Comparison of ENCODE assay signal across 8 cellular contexts in the genomic region with DNA sequence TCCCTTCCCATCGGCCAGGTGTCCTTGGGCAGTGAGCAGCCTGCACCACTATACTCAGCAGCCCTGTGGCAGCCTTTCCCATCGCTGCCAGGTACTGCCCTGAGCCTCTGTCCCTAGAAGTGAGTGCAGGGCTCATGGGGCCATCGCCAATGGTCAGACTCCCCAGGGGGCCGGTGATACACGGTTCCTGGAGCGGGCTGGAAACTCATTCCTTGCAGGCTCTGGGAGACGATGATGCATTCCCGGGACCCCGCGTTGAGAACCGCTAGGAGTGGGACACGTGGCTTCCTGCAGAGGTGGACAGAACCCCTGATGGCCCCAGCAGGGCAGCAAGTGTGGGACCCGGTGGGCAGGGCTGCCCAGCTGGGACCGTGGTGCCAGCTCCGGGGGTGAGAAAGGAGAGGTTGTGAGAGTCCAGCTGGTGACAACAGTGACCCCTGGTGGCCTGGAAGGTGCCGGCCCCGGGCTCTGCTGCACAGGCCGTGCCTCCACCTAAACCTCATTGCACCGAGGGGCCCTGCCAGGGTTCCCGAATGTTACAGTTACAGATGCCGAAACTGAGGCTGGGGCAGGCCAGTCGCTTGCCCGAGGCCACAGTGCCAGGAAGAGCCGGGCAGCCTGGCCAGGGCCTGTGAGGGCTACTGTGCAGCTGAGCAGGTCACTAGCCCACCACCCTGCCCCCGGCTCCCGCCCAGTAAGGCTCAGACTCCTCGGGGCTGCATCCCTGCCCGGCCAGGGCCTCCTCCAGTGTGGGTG. TPM values are rescaled to one million over a fixed set of nuclear protein-coding genes. Genes with fewer than 3 reads are reported as not detected.
DNase-seq lines count a peak whose midpoint lies in the region; ATAC-seq and TF ChIP-seq lines count a peak whose summit lies in the region.

No MANE protein-coding gene starts in this region.

- H3K4me1 Mint-ChIP-seq in CD14-positive monocyte = peaks cover 11% of the 10 kb centered on the region
- peaks cover 4% of the 10 kb centered on the region for H3K4me1 Mint-ChIP-seq in activated CD4-positive, alpha-beta T cell treated with anti-CD3 and anti-CD28 coated beads for 36 hours
- peaks cover 21% of the 10 kb centered on the region for H3K4me1 Mint-ChIP-seq in central memory CD8-positive, alpha-beta T cell

- H3K36me3 Mint-ChIP-seq in CD14-positive monocyte = peaks cover 8 to 41% of the 10 kb centered on the region in 2 donors
- peaks cover 10% of the 10 kb centered on the region for H3K36me3 Mint-ChIP-seq in activated CD4-positive, alpha-beta T cell treated with anti-CD3 and anti-CD28 coated beads for 36 hours (ENCODE audit: low read depth)
- H3K36me3 Mint-ChIP-seq in central memory CD8-positive, alpha-beta T cell (ENCODE audit: insufficient read depth) = peaks cover 12% of the 10 kb centered on the region

- POLR2A ChIA-PET in activated CD4-positive, alpha-beta T cell treated with anti-CD3 and anti-CD28 coated beads for 36 hours (lab: Charles Lee) = interaction anchor here (0.6 kb wide), 1 partner anchor 75 kb away, joined by 3 read pairs; no protein-coding TSS in a partner anchor

- CTCF ChIA-PET in activated CD4-positive, alpha-beta T cell treated with anti-CD3 and anti-CD28 coated beads for 36 hours (lab: Charles Lee) = interaction anchor here (0.5 to 2.5 kb wide), 13 partner anchors 9 to 369 kb away, joined by 3 to 25 read pairs (median 3); no protein-coding TSS in a partner anchor

- H3K4me3 Mint-ChIP-seq in CD14-positive monocyte = no peak overlapping the region
- H3K4me3 Mint-ChIP-seq in activated CD4-positive, alpha-beta T cell treated with anti-CD3 and anti-CD28 coated beads for 36 hours = no peak overlapping the region
- no peak overlapping the region for H3K4me3 Mint-ChIP-seq in central memory CD8-positive, alpha-beta T cell

- H3K27me3 Mint-ChIP-seq in CD14-positive monocyte (ENCODE audit: low read depth in 3 of 3) = peaks cover 0 to 5% (median 0%) of the 10 kb centered on the region in 3 donors
- no peaks in the 10 kb centered on the region for H3K27me3 Mint-ChIP-seq in activated CD4-positive, alpha-beta T cell treated with anti-CD3 and anti-CD28 coated beads for 36 hours
- H3K27me3 Mint-ChIP-seq in central memory CD8-positive, alpha-beta T cell = no peaks in the 10 kb centered on the region

- peak; percentile 93 for TF ChIP-seq CTCF in CD14-positive monocyte (IDR thresholded peaks at IDR 0.05)

- H3K27ac Mint-ChIP-seq in CD14-positive monocyte = peak overlapping the region in 1 of 7 donors; percentile 64
- no peak overlapping the region for H3K27ac Mint-ChIP-seq in activated CD4-positive, alpha-beta T cell treated with anti-CD3 and anti-CD28 coated beads for 36 hours
- H3K27ac Mint-ChIP-seq in central memory CD8-positive, alpha-beta T cell (ENCODE audit: low read depth) = no peak overlapping the region

- DNase-seq in CD14-positive monocyte (ENCODE audit: low spot score) (peak; percentile 68), NCI-H2029 treated with DMSO at 0.1 percent for 48 hours (lab: John Stamatoyannopoulos, UW) (peak; percentile 6), left lobe of liver (ENCODE audit: low spot score) (peak; percentile 71)
- peak; percentile 86 for DNase-seq in activated CD4-positive, alpha-beta T cell treated with anti-CD3 and anti-CD28 coated beads for 36 hours
- DNase-seq in central memory CD8-positive, alpha-beta T cell (ENCODE audit: low spot score in 2 of 2) = peak; percentile 50 to 72
- DNase-seq in stimulated activated CD4-positive, alpha-beta T cell treated with anti-CD3 and anti-CD28 coated beads, TNF-alpha, amount 100 ng/mL, for 4 hours (ENCODE audit: low read depth in 3 of 3) = peak; percentile 44 to 63 (median 56)

- intact Hi-C loops in CD14-positive monocyte (cut with micrococcal nuclease) = loop anchor here (1.0 kb wide), 1 partner anchor 108 kb away; no protein-coding TSS in a partner anchor
- intact Hi-C loops in activated CD4-positive, alpha-beta T cell treated with anti-CD3 and anti-CD28 coated beads for 36 hours (cut with DNase I, micrococcal nuclease) = loop anchor here (1.0 kb wide), 3 partner anchors 63 to 369 kb away; no protein-coding TSS in a partner anchor

- ATAC-seq in GM19397 (IDR thresholded peaks at IDR 0.05; ENCODE audit: unreplicated experiment) (peak; percentile 58), left lobe of liver (peak; percentile 84), GM19324 (IDR thresholded peaks at IDR 0.05; ENCODE audit: low FRiP score, unreplicated experiment) (no peak)
- ATAC-seq in activated CD4-positive, alpha-beta T cell treated with anti-CD3 and anti-CD28 coated beads for 36 hours = peak; percentile 86
- peak; percentile 70 for ATAC-seq in central memory CD8-positive, alpha-beta T cell (replicated peaks; ENCODE audit: extremely low read depth, poor library complexity, severe bottlenecking)

- peaks cover 6 to 10% (median 6%) of the 10 kb centered on the region in 7 donors for H3K9me3 Mint-ChIP-seq in CD14-positive monocyte
- peaks cover 5% of the 10 kb centered on the region for H3K9me3 Mint-ChIP-seq in activated CD4-positive, alpha-beta T cell treated with anti-CD3 and anti-CD28 coated beads for 36 hours (ENCODE audit: low read depth)
- H3K9me3 Mint-ChIP-seq in central memory CD8-positive, alpha-beta T cell = peaks cover 3% of the 10 kb centered on the region

RNA-seq across cellular contexts. Expression of gene FBRSL1, which starts 33.8 kb away (rescaled TPM):
- polyA plus RNA-seq in CD14-positive monocyte = under 1 TPM; 0.39 to 0.74 TPM
- 10 to 100 TPM; 35.7 to 55.1 TPM for total RNA-seq in activated CD4-positive, alpha-beta T cell treated with anti-CD3 and anti-CD28 coated beads for 36 hours
- 44.9 TPM for total RNA-seq in left lobe of liver

Comparison
In these comparisons a context has a peak if more than half of its experiments do, and no peak if none do; other contexts are left out.
1. DNase-seq: peak in every context shown above with its lines; median percentile 86 in activated CD4-positive, alpha-beta T cell treated with anti-CD3 and anti-CD28 coated beads for 36 hours; 71 in left lobe of liver; 68 in CD14-positive monocyte; 61 in central memory CD8-positive, alpha-beta T cell; 56 in stimulated activated CD4-positive, alpha-beta T cell treated with anti-CD3 and anti-CD28 coated beads, TNF-alpha, amount 100 ng/mL, for 4 hours; 6 in NCI-H2029 treated with DMSO at 0.1 percent for 48 hours.